In the genomic region with DNA sequence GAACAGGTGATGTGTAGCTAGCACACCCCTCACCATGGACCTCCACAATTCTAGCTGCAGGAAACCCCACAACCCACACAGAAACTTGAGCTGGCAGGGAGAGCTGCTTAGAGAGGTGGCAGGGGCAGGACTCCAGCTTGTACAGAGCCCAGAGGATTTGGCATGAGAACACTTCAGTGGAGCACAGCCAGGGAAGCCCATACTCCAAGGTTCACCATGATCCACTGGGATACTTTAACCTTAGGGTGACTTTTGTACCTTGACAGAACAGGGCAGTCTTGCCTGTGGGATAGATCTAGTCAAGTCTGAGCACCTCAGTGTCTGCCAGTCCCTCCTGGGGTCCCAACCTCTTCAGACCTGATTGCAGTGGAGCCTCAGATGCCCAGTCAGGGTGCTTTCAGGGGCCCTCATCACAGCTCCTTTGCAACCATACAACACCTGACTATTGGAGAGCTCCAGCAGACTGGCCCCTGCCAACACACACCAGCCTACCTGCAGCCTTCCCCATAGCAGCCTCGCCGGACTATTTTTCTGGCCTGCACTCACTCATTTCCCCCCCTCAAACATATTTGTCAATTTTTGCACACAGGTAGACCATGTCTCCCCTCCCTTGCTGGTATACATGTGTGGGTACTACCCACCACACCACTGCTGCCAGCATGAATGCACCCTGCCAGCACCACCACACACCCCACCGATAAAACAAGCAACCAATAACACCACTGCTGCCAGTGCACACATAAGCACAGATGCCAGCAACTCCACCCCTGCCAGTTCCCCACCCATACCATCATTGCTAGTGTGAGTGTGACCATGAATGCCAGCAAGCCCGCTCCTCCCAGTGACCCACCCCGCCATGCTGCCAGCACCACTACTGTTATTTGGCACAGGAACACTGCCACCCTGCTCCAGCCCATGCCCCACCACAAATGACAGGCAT, we compare ENCODE assay signal across 11 cellular contexts. TPM values are rescaled to one million over a fixed set of nuclear protein-coding genes. Genes with fewer than 3 reads are reported as not detected.
"Had no signal": no experiment of that assay in that cellular context is flagged by ENCODE, and none has a peak within 500 bp of the region (broad histone marks: within the 10 kb centered on the region; RNA-seq: fewer than 3 reads in every experiment).

No MANE protein-coding gene starts in this region.

- DNase-seq: GM23248, GOT3, H7, HFFc6, KBM-7 had no signal

- H3K9me3 ChIP-seq: HAP-1 had no signal

- H3K27ac ChIP-seq: GM23248, HL-60 had no signal

- ATAC-seq: HCT116 had no signal

- H3K36me3 ChIP-seq: HAP-1 had no signal

- H3K4me1 ChIP-seq: HAP-1 had no signal

- H3K4me3 ChIP-seq: GM23248, HAP-1 had no signal

RNA-seq across cellular contexts. Expression of gene CDX4, which starts 56.0 kb away (rescaled TPM):
- total RNA-seq: GM23248, H4, HFFc6, HT1080 had no signal
- polyA plus RNA-seq: GM23248, IgD-negative memory B cell had no signal
